In genomic region chr1:54153548-54154439, GRCh38 we compare ENCODE assay signal across 8 cellular contexts. TPM values are rescaled to one million over a fixed set of nuclear protein-coding genes. Genes with fewer than 3 reads are reported as not detected.
A peak's percentile ranks its signal among the peaks of the same experiment; 100 is the strongest.
DNase-seq lines count a peak whose midpoint lies in the region; TF ChIP-seq lines count a peak whose summit lies in the region.

No MANE protein-coding gene starts in this region.

- no peak overlapping the region for H3K27ac Mint-ChIP-seq in T-helper 2 cell treated with Interferon-gamma antibody and Interleukin-4, amounts not matched to agents 5 μg/mL and 100 μg/mL, for 36 hours

- no peaks in the 10 kb centered on the region for H3K79me2 ChIP-seq in smooth muscle cell (ENCODE audit: low read depth)

- H3K4me1 ChIP-seq in left ventricle myocardium inferior, result peaks cover 6% of the 10 kb centered on the region
- peaks cover 3% of the 10 kb centered on the region for H3K4me1 ChIP-seq in smooth muscle cell (ENCODE audit: low read depth)

- peak overlapping the region; percentile 7 for H3K27ac ChIP-seq in left ventricle myocardium inferior (replicated peaks)
- H3K27ac ChIP-seq in smooth muscle cell (ENCODE audit: low read depth), result no peak overlapping the region

- no peak overlapping the region for H3K4me3 Mint-ChIP-seq in T-helper 2 cell treated with Interferon-gamma antibody and Interleukin-4, amounts not matched to agents 5 μg/mL and 100 μg/mL, for 36 hours

- H3K27me3 ChIP-seq in left ventricle myocardium inferior (ENCODE audit: low read depth), result no peaks in the 10 kb centered on the region
- no peaks in the 10 kb centered on the region for H3K27me3 ChIP-seq in smooth muscle cell (ENCODE audit: low read depth)

- H3K36me3 Mint-ChIP-seq in T-helper 2 cell treated with Interferon-gamma antibody and Interleukin-4, amounts not matched to agents 5 μg/mL and 100 μg/mL, for 36 hours (ENCODE audit: low read depth), result no peaks in the 10 kb centered on the region

- H3K27me3 Mint-ChIP-seq in T-helper 2 cell treated with Interferon-gamma antibody and Interleukin-4, amounts not matched to agents 5 μg/mL and 100 μg/mL, for 36 hours (ENCODE audit: low read depth), result no peaks in the 10 kb centered on the region

- peak overlapping the region; percentile 59 for H3K4me2 ChIP-seq in smooth muscle cell

- H3K9ac ChIP-seq in smooth muscle cell (ENCODE audit: low read depth), result no peak overlapping the region

- no peaks in the 10 kb centered on the region for H3K4me1 Mint-ChIP-seq in T-helper 2 cell treated with Interferon-gamma antibody and Interleukin-4, amounts not matched to agents 5 μg/mL and 100 μg/mL, for 36 hours (ENCODE audit: low read depth)

- H3K9me3 ChIP-seq in left ventricle myocardium inferior (replicated peaks) (no peaks in the 10 kb centered on the region), smooth muscle cell (replicated peaks; ENCODE audit: low read depth) (no peaks in the 10 kb centered on the region)

- WGBS in smooth muscle cell (ENCODE audit: low lambda C conversion rate), result 64% methylated on average over 19 of the region's 19 CpGs

- H2AFZ ChIP-seq in smooth muscle cell (ENCODE audit: low read depth), result peak overlapping the region; percentile 10

- no peak overlapping the region for H3K4me3 ChIP-seq in left ventricle myocardium inferior
- H3K4me3 ChIP-seq in smooth muscle cell, result no peak overlapping the region

- no peaks in the 10 kb centered on the region for H3F3A ChIP-seq in smooth muscle cell (ENCODE audit: low read depth)

- TF ChIP-seq CTCF in left ventricle myocardium inferior (IDR thresholded peaks at IDR 0.05; ENCODE audit: borderline replicate concordance) (no peak), smooth muscle cell (IDR thresholded peaks at IDR 0.05; ENCODE audit: borderline replicate concordance, insufficient read depth, poor library complexity, severe bottlenecking) (no peak)

- intact Hi-C loops in left ventricle myocardium inferior (cut with micrococcal nuclease), result no loop called here

- H3K36me3 ChIP-seq in left ventricle myocardium inferior (no peaks in the 10 kb centered on the region), smooth muscle cell (ENCODE audit: low read depth) (no peaks in the 10 kb centered on the region)

- no peaks in the 10 kb centered on the region for H4K20me1 ChIP-seq in smooth muscle cell (ENCODE audit: low read depth)

- DNase-seq in HK-2 (ENCODE audit: unreplicated experiment) (peak; percentile 20), SK-N-DZ (ENCODE audit: low spot score) (peak; percentile 28), left ventricle myocardium inferior (peak; percentile 47), smooth muscle cell (lab: John Stamatoyannopoulos, UW; ENCODE audit: unreplicated experiment) (no peak), hippocampal formation (lab: John Stamatoyannopoulos, UW) (no peak)
- no peak for DNase-seq in effector CD8-positive, alpha-beta T cell (lab: John Stamatoyannopoulos, UW)
- no peak for DNase-seq in T-helper 2 cell treated with Interferon-gamma antibody and Interleukin-4, amounts not matched to agents 5 μg/mL and 100 μg/mL, for 36 hours (ENCODE audit: low spot score)
- DNase-seq in activated CD8-positive, alpha-beta memory T cell treated with anti-CD3 and anti-CD28 coated beads, Interleukin-2, amount 50 U/mL, for 48 hours, result no peak

- H3K9me3 Mint-ChIP-seq in T-helper 2 cell treated with Interferon-gamma antibody and Interleukin-4, amounts not matched to agents 5 μg/mL and 100 μg/mL, for 36 hours, result no peaks in the 10 kb centered on the region

RNA-seq across cellular contexts. Expression of gene CDCP2, which starts 1.0 kb away (rescaled TPM):
- not detected in 2 replicates for polyA plus RNA-seq in SK-N-DZ (2014; cell fraction: cytosol; rRNA removed)
- polyA plus RNA-seq in SK-N-DZ (2014; cell fraction: nucleus; rRNA removed), result not detected in 2 replicates
- total RNA-seq in left ventricle myocardium inferior, result not detected
- total RNA-seq in smooth muscle cell, result not detected in 2 replicates
- not detected in 2 replicates for polyA plus RNA-seq in smooth muscle cell

RNA-seq across cellular contexts. Expression of gene CYB5RL, which starts 46.0 kb away (rescaled TPM):
- polyA plus RNA-seq in SK-N-DZ (2014; cell fraction: cytosol; rRNA removed), result 12.1 and 18.6 TPM in 2 replicates
- polyA plus RNA-seq in SK-N-DZ (2014; cell fraction: nucleus; rRNA removed), result 11.0 and 14.0 TPM in 2 replicates
- total RNA-seq in left ventricle myocardium inferior, result 6.1 TPM
- 1.3 and 1.5 TPM in 2 replicates for total RNA-seq in smooth muscle cell
- 3.2 and 3.8 TPM in 2 replicates for polyA plus RNA-seq in smooth muscle cell

RNA-seq across cellular contexts. Expression of gene MRPL37, which starts 46.2 kb away (rescaled TPM):
- polyA plus RNA-seq in SK-N-DZ (2014; cell fraction: cytosol; rRNA removed), result 90.9 and 96.7 TPM in 2 replicates
- 51.6 and 56.6 TPM in 2 replicates for polyA plus RNA-seq in SK-N-DZ (2014; cell fraction: nucleus; rRNA removed)
- total RNA-seq in left ventricle myocardium inferior (78.3 TPM), smooth muscle cell (70.9 and 85.5 TPM in 2 replicates)
- polyA plus RNA-seq in smooth muscle cell, result 96.4 and 100.0 TPM in 2 replicates

Comparison
In these comparisons a context has a peak if more than half of its experiments do, and no peak if none do; other contexts are left out.
1. DNase-seq: peak in HK-2 (single experiment), SK-N-DZ (single experiment) and left ventricle myocardium inferior (single experiment); none in smooth muscle cell (single experiment), effector CD8-positive, alpha-beta T cell (single experiment), T-helper 2 cell treated with Interferon-gamma antibody and Interleukin-4, amounts not matched to agents 5 μg/mL and 100 μg/mL, for 36 hours (single experiment), hippocampal formation (0 of 2) and activated CD8-positive, alpha-beta memory T cell treated with anti-CD3 and anti-CD28 coated beads, Interleukin-2, amount 50 U/mL, for 48 hours (single experiment).